ENCODE assay signal across 32 cellular contexts in genomic region chr15:86087808-86088207, GRCh38. TPM values are rescaled to one million over a fixed set of nuclear protein-coding genes. Genes with fewer than 3 reads are reported as not detected.
"Had no signal": no experiment of that assay in that cellular context is flagged by ENCODE, and none has a peak within 500 bp of the region (broad histone marks: within the 10 kb centered on the region; RNA-seq: fewer than 3 reads in every experiment).

No MANE protein-coding gene starts in this region.

- ATAC-seq: esophagus mucosa; heart left ventricle; left lobe of liver; natural killer cell treated with Interleukin-12 subunit alpha and Interleukin-12 subunit beta and Interleukin-15 and Interleukin-18, amount 100 ng/mL, for 72 hours; right cardiac atrium; stimulated activated memory B cell treated with anti-CD40 and anti-IgM and Interleukin-4, amounts not matched to agents 10 μg/mL and 1 μg/mL and 100 μg/mL, for 72 hours; stimulated activated naive CD8-positive, alpha-beta T cell treated with anti-CD3 and anti-CD28 coated beads, Interleukin-15, Interleukin-2, amounts not matched to agents 100 U/mL and 50 U/mL, for 24 hours; upper lobe of right lung had no signal

- FAIRE-seq: colon, kidney had no signal

- DNase-seq: dorsolateral prefrontal cortex; effector CD8-positive, alpha-beta T cell; endodermal cell; foreskin fibroblast; gastrocnemius medialis; heart left ventricle; kidney; naive B cell; nucleus accumbens; right cardiac atrium; sigmoid colon; spleen; stimulated activated CD4-positive, alpha-beta T cell treated with anti-CD3 and anti-CD28 coated beads, Interleukin-4, amount 100 ng/mL, for 4 hours; stimulated activated naive CD8-positive, alpha-beta T cell treated with anti-CD3 and anti-CD28 coated beads, Interleukin-15, Interleukin-2, amounts not matched to agents 100 U/mL and 50 U/mL, for 24 hours; substantia nigra; testis; transverse colon; upper lobe of right lung; uterus had no signal

- H3K36me3 ChIP-seq: gastrocnemius medialis, heart left ventricle, prostate gland, sigmoid colon, spleen, transverse colon, upper lobe of right lung, uterus had no signal

- H3K4me1 ChIP-seq: heart left ventricle, prostate gland, sigmoid colon, spleen, testis, transverse colon, upper lobe of right lung, uterus had no signal

- H3K27me3 ChIP-seq: dorsolateral prefrontal cortex, gastrocnemius medialis, sigmoid colon, spleen, testis, transverse colon, upper lobe of right lung, uterus had no signal

- H3K4me3 ChIP-seq: dorsolateral prefrontal cortex, gastrocnemius medialis, heart left ventricle, hepatocyte, lung, prostate gland, sigmoid colon, spleen, testis, transverse colon, upper lobe of right lung, uterus had no signal

- H2AFZ ChIP-seq: hepatocyte had no signal

- H3K79me2 ChIP-seq: hepatocyte had no signal

- H3K9me3 ChIP-seq: gastrocnemius medialis, heart left ventricle, prostate gland, sigmoid colon, spleen, testis, transverse colon, upper lobe of right lung, uterus had no signal

- H3K4me2 ChIP-seq: hepatocyte had no signal

- H3K27ac ChIP-seq: dorsolateral prefrontal cortex, epithelial cell of prostate, gastrocnemius medialis, heart left ventricle, hepatocyte, prostate gland, sigmoid colon, spleen, testis, transverse colon, upper lobe of right lung, uterus had no signal

RNA-seq across cellular contexts. Expression of gene AGBL1, which starts 8.1 kb away (rescaled TPM):
- total RNA-seq: esophagus mucosa; glomerular endothelial cell; hepatocyte; kidney; left lobe of liver; liver; natural killer cell treated with Interleukin-12 subunit alpha and Interleukin-12 subunit beta and Interleukin-15 and Interleukin-18, amount 100 ng/mL, for 72 hours; osteocyte; renal cortical epithelial cell; right cardiac atrium; spleen had no signal
- polyA plus RNA-seq: hepatocyte, liver, right cardiac atrium, sigmoid colon, spleen had no signal
